In genomic region chr19:3585301-3586123, GRCh38 we compare ENCODE assay signal across 9 cellular contexts. TPM values are rescaled to one million over a fixed set of nuclear protein-coding genes. Genes with fewer than 3 reads are reported as not detected.
DNase-seq lines count a peak whose midpoint lies in the region; ATAC-seq and TF ChIP-seq lines count a peak whose summit lies in the region.
"Had no signal": no experiment of that assay in that cellular context is flagged by ENCODE, and none has a peak within 500 bp of the region (broad histone marks: within the 10 kb centered on the region; RNA-seq: fewer than 3 reads in every experiment).

TSS of gene GIPC3 (plus strand) at chr19:3585478. CDS start at chr19:3585598, 120 bp downstream.

- H3K27me3 Mint-ChIP-seq in endothelial cell (ENCODE audit: unreplicated experiment): peaks cover 1% of the 10 kb centered on the region

- H3K4me2 ChIP-seq in Karpas-422 (ENCODE audit: low read depth, low read length, poor library complexity, severe bottlenecking) (no peak within 1 kb of the TSS), neuronal stem cell (ENCODE audit: insufficient read depth, low read length, poor library complexity, severe bottlenecking) (peak within 1 kb of the TSS; percentile 54)

- H2BK120ac ChIP-seq in neuronal stem cell (ENCODE audit: low read depth, low read length): no peak within 1 kb of the TSS

- H2BK15ac ChIP-seq in neuronal stem cell (ENCODE audit: low read length): peak within 1 kb of the TSS; percentile 67

- H3K27me3 ChIP-seq in BJ (ENCODE audit: control insufficient read depth, insufficient read depth, low read length): 0 out of 2 replicates have a peak, but pooled peaks cover 1% of the 10 kb centered on the region
- no peaks in the 10 kb centered on the region for H3K27me3 ChIP-seq in Karpas-422 (ENCODE audit: low read length)
- H3K27me3 ChIP-seq in neuronal stem cell (ENCODE audit: control insufficient read depth in 3 of 3, insufficient read depth in 3 of 3, low read depth in 1 of 3, low read length in 3 of 3): peaks cover 8 to 24% (median 23%) of the 10 kb centered on the region in 3 experiments

- no peak within 1 kb of the TSS for H3K14ac ChIP-seq in neuronal stem cell (ENCODE audit: low read length)

- WGBS in neuronal stem cell (ENCODE audit: extremely low coverage in 2 of 2, insufficient read length in 2 of 2, insufficient replicate concordance in 1 of 2), 2 donors: no CpG with 5 or more reads among the region's 84 CpGs

- no peak within 1 kb of the TSS for H3K4ac ChIP-seq in neuronal stem cell (ENCODE audit: low read length)

- H4K20me1 ChIP-seq in Karpas-422 (ENCODE audit: insufficient read depth, low read depth, low read length): no peaks in the 10 kb centered on the region

- peak within 1 kb of the TSS; percentile 91 for H3K18ac ChIP-seq in neuronal stem cell (ENCODE audit: low read length)

- H3K9ac ChIP-seq in Karpas-422 (ENCODE audit: low read length) (no peak within 1 kb of the TSS), neuronal stem cell (ENCODE audit: low read depth, low read length, poor library complexity) (no peak within 1 kb of the TSS)

- H3K27ac ChIP-seq in Karpas-422 (ENCODE audit: low read length) (no peak within 1 kb of the TSS), neuronal stem cell (replicated peaks; ENCODE audit: low read length) (no peak within 1 kb of the TSS)

- H3K79me2 ChIP-seq in Karpas-422 (ENCODE audit: low read length): no peaks in the 10 kb centered on the region

- H3K79me1 ChIP-seq in neuronal stem cell (ENCODE audit: low read depth, low read length): no peaks in the 10 kb centered on the region

- H3K4me1 Mint-ChIP-seq in endothelial cell (ENCODE audit: unreplicated experiment): no peaks in the 10 kb centered on the region

- DNase-seq in BJ (ENCODE audit: low read depth): no peak
- peak; percentile 10 for DNase-seq in Karpas-422
- peak; percentile 39 for DNase-seq in endothelial cell (ENCODE audit: low spot score)
- no peak for DNase-seq in neuronal stem cell (ENCODE audit: low spot score)
- no peak for DNase-seq in NCI-H2227 (lab: John Stamatoyannopoulos, UW; ENCODE audit: unreplicated experiment)
- DNase-seq in SW480 (ENCODE audit: low spot score): no peak
- DNase-seq: NCI-H187 had no signal

- H2BK5ac ChIP-seq in neuronal stem cell (ENCODE audit: low read length): peak within 1 kb of the TSS; percentile 39

- no peaks in the 10 kb centered on the region for H3K9me2 ChIP-seq in Karpas-422 (replicated peaks; ENCODE audit: insufficient read depth, low read length)

- no peak within 1 kb of the TSS for H2AK5ac ChIP-seq in neuronal stem cell (ENCODE audit: low read depth, low read length)

- H4K8ac ChIP-seq in neuronal stem cell (ENCODE audit: low read depth, low read length): no peak within 1 kb of the TSS

- ATAC-seq in GM21390 (IDR thresholded peaks at IDR 0.05; ENCODE audit: unreplicated experiment): no peak
- no peak for ATAC-seq in HG02973 (IDR thresholded peaks at IDR 0.05; ENCODE audit: unreplicated experiment)

- peak within 1 kb of the TSS; percentile 19 for H3K4me3 ChIP-seq in BJ (ENCODE audit: low read depth, low read length)
- H3K4me3 ChIP-seq in Karpas-422 (ENCODE audit: low read length): no peak within 1 kb of the TSS
- H3K4me3 ChIP-seq in neuronal stem cell (ENCODE audit: low read length in 2 of 2): no peak within 1 kb of the TSS

- no peaks in the 10 kb centered on the region for H3K9me3 Mint-ChIP-seq in endothelial cell (ENCODE audit: unreplicated experiment)

- H3K4me1 ChIP-seq in Karpas-422 (ENCODE audit: low read length): no peaks in the 10 kb centered on the region
- no peaks in the 10 kb centered on the region for H3K4me1 ChIP-seq in neuronal stem cell (ENCODE audit: control insufficient read depth in 2 of 2, insufficient read depth in 1 of 2, low read depth in 1 of 2, low read length in 2 of 2)

- no peak within 1 kb of the TSS for H3K4me3 Mint-ChIP-seq in endothelial cell (ENCODE audit: unreplicated experiment)

- no peak within 1 kb of the TSS for H2AFZ ChIP-seq in Karpas-422 (ENCODE audit: low read length)
- H2AFZ ChIP-seq in neuronal stem cell (ENCODE audit: low read length): peak within 1 kb of the TSS; percentile 73

- H3K36me3 Mint-ChIP-seq in endothelial cell (ENCODE audit: low read depth, unreplicated experiment): peaks cover 3% of the 10 kb centered on the region

- H3K9me3 ChIP-seq in Karpas-422 (ENCODE audit: low read length) (peaks cover 4% of the 10 kb centered on the region; the same call in 1 of the 2 replicates), neuronal stem cell (replicated peaks in 1 of 2; ENCODE audit: control insufficient read depth in 2 of 2, insufficient read depth in 1 of 2, low read depth in 1 of 2, low read length in 2 of 2) (no peaks in the 10 kb centered on the region)

- no peak within 1 kb of the TSS for H4K91ac ChIP-seq in neuronal stem cell (ENCODE audit: low read depth, low read length, poor library complexity)

- CTCF ChIA-PET in BJ (lab: Yijun Ruan, JAX): interaction anchor here (0.8 to 2.0 kb wide), 2 partner anchors 10 to 23 kb away, joined by 3 to 10 read pairs; no protein-coding TSS in a partner anchor

- no peaks in the 10 kb centered on the region for H3K36me3 ChIP-seq in BJ (ENCODE audit: control insufficient read depth, insufficient read depth, low read length)
- H3K36me3 ChIP-seq in Karpas-422 (ENCODE audit: insufficient read depth, low read length): no peaks in the 10 kb centered on the region
- no peaks in the 10 kb centered on the region for H3K36me3 ChIP-seq in neuronal stem cell (replicated peaks in 1 of 2; ENCODE audit: control insufficient read depth in 2 of 2, insufficient read depth in 2 of 2, low read length in 2 of 2)

- peak within 1 kb of the TSS; percentile 73 for H3K23ac ChIP-seq in neuronal stem cell (ENCODE audit: low read depth, low read length, poor library complexity)

- no peak within 1 kb of the TSS for H3K27ac Mint-ChIP-seq in endothelial cell (ENCODE audit: unreplicated experiment)

- POLR2A ChIA-PET in BJ (lab: Charles Lee): no interaction called here

- no peak within 1 kb of the TSS for H2BK12ac ChIP-seq in neuronal stem cell (ENCODE audit: low read length)

- no peak for TF ChIP-seq CTCF in BJ (IDR thresholded peaks at IDR 0.05; ENCODE audit: insufficient read depth, low read depth, low read length)
- no peak for TF ChIP-seq CTCF in endothelial cell (IDR thresholded peaks at IDR 0.05; ENCODE audit: unreplicated experiment)

RNA-seq across cellular contexts. Expression of gene GIPC3, which starts in this region (rescaled TPM):
- 0.36 and 0.63 TPM in 2 replicates for polyA plus RNA-seq in BJ (2011; rRNA removed)
- 0.47 and 0.72 TPM in 2 replicates for polyA minus RNA-seq in BJ (2011; rRNA and poly(A)+ RNA removed)
- not detected in 2 replicates for total RNA-seq in Karpas-422 (2014; rRNA removed; shearing (Covaris generic); ENCODE audit: low replicate concordance)
- 11.0 TPM for total RNA-seq in endothelial cell (ENCODE audit: unreplicated experiment)
- polyA plus RNA-seq in neuronal stem cell (2013, experiment 1 of 2): 0.46 TPM
- polyA plus RNA-seq in neuronal stem cell (2013, experiment 2 of 2): 0.47 TPM

Comparison
In these comparisons a context has a peak if more than half of its experiments do, and no peak if none do; other contexts are left out.
1. RNA of gene GIPC3 (total RNA-seq): 11.0 TPM in endothelial cell (single experiment); not detected in Karpas-422; every median in the first group is over 10 times any median in the second.
2. Peak in DNase-seq in Karpas-422; RNA of the gene not detected or under 1 TPM.